19 cellular contexts compared by ENCODE assay signal in genomic region chr16:69319381-69319780, GRCh38. TPM values are rescaled to one million over a fixed set of nuclear protein-coding genes. Genes with fewer than 3 reads are reported as not detected.
"Had no signal": no experiment of that assay in that cellular context is flagged by ENCODE, and none has a peak within 500 bp of the region (broad histone marks: within the 10 kb centered on the region; RNA-seq: fewer than 3 reads in every experiment).

No MANE protein-coding gene starts in this region.

- H3K9me3 Mint-ChIP-seq: dendritic cell treated with granulocyte-macrophage colony-stimulating factor and Interleukin-4, amounts not matched to agents 40 ng/mL and 50 ng/mL, for 4 days; naive thymus-derived CD8-positive, alpha-beta T cell; T-helper 1 cell treated with Interleukin-12 subunit alpha and Interleukin-12 subunit beta and Interleukin-4 antibody, amounts not matched to agents 30 μg/mL and 1 μg/mL, for 36 hours had no signal

- H3K27me3 Mint-ChIP-seq: dendritic cell treated with granulocyte-macrophage colony-stimulating factor and Interleukin-4, amounts not matched to agents 40 ng/mL and 50 ng/mL, for 4 days; naive thymus-derived CD8-positive, alpha-beta T cell had no signal

- H3K4me3 Mint-ChIP-seq: dendritic cell treated with granulocyte-macrophage colony-stimulating factor and Interleukin-4, amounts not matched to agents 40 ng/mL and 50 ng/mL, for 4 days; naive thymus-derived CD8-positive, alpha-beta T cell; T-helper 1 cell treated with Interleukin-12 subunit alpha and Interleukin-12 subunit beta and Interleukin-4 antibody, amounts not matched to agents 30 μg/mL and 1 μg/mL, for 36 hours had no signal

- DNase-seq: activated CD4-positive, alpha-beta T cell treated with anti-CD3 and anti-CD28 coated beads for 1 hour; activated CD8-positive, alpha-beta memory T cell treated with anti-CD3 and anti-CD28 coated beads, Interleukin-2, amount 50 U/mL, for 48 hours; activated gamma-delta T cell treated with Interleukin-2 at 50 U/mL for 16 hours; cerebellar nuclear complex; effector CD8-positive, alpha-beta T cell; mesenchymal stem cell; naive thymus-derived CD8-positive, alpha-beta T cell; nucleus accumbens; retina; stimulated activated CD4-positive, alpha-beta T cell treated with anti-CD3 and anti-CD28 coated beads, Interleukin-12 subunit alpha, Interleukin-12 subunit beta, amount 100 ng/mL, for 4 hours; stimulated activated CD4-positive, alpha-beta T cell treated with anti-CD3 and anti-CD28 coated beads, Interleukin-1b, Interleukin-23, amount 100 ng/mL, for 48 hours; stimulated activated CD8-positive, alpha-beta memory T cell treated with anti-CD3 and anti-CD28 coated beads, Interleukin-4, amount 100 ng/mL, for 48 hours; stimulated activated naive CD8-positive, alpha-beta T cell treated with anti-CD3 and anti-CD28 coated beads, Interleukin-15, Interleukin-2, amounts not matched to agents 100 U/mL and 50 U/mL, for 24 hours; substantia nigra had no signal

- ATAC-seq: naive thymus-derived CD8-positive, alpha-beta T cell; stimulated activated naive CD8-positive, alpha-beta T cell treated with anti-CD3 and anti-CD28 coated beads, Interleukin-15, Interleukin-2, amounts not matched to agents 100 U/mL and 50 U/mL, for 24 hours had no signal

- H3K27ac Mint-ChIP-seq: dendritic cell treated with granulocyte-macrophage colony-stimulating factor and Interleukin-4, amounts not matched to agents 40 ng/mL and 50 ng/mL, for 4 days; T-helper 1 cell treated with Interleukin-12 subunit alpha and Interleukin-12 subunit beta and Interleukin-4 antibody, amounts not matched to agents 30 μg/mL and 1 μg/mL, for 36 hours had no signal

RNA-seq across cellular contexts. Expression of gene TMED6, which starts 32.2 kb away (rescaled TPM):
- total RNA-seq: fibroblast of villous mesenchyme, lower leg skin, vagina had no signal
